9 cellular contexts compared by ENCODE assay signal in genomic region chr2:239882335-239882734, GRCh38.
DNase-seq lines count a peak whose midpoint lies in the region; ATAC-seq and TF ChIP-seq lines count a peak whose summit lies in the region.
"Had no signal": no experiment of that assay in that cellular context is flagged by ENCODE, and none has a peak within 500 bp of the region (broad histone marks: within the 10 kb centered on the region; RNA-seq: fewer than 3 reads in every experiment).

No MANE protein-coding gene starts in this region.

- peaks cover 10% of the 10 kb centered on the region for H3K4me1 Mint-ChIP-seq in CD4-positive, alpha-beta T cell (ENCODE audit: low read depth)
- H3K4me1 Mint-ChIP-seq in central memory CD8-positive, alpha-beta T cell: peaks cover 15% of the 10 kb centered on the region

- no peak overlapping the region for H3K27ac Mint-ChIP-seq in CD4-positive, alpha-beta T cell
- H3K27ac Mint-ChIP-seq in central memory CD8-positive, alpha-beta T cell (ENCODE audit: low read depth): no peak overlapping the region

- POLR2A ChIA-PET in CD4-positive, alpha-beta T cell (lab: Charles Lee): no interaction called here

- peaks cover 14% of the 10 kb centered on the region for H3K9me3 Mint-ChIP-seq in CD4-positive, alpha-beta T cell
- H3K9me3 Mint-ChIP-seq in central memory CD8-positive, alpha-beta T cell: peaks cover 12% of the 10 kb centered on the region

- H3K27ac ChIP-seq in CD4-positive, alpha-beta T cell (ENCODE audit: low read depth, low read length): no peak overlapping the region

- WGBS in lower leg skin, 2 donors: 26 to 37% methylated on average over 5 of the region's 5 CpGs

- CTCF ChIA-PET in CD4-positive, alpha-beta T cell (lab: Charles Lee): no interaction called here

- intact Hi-C loops in CD4-positive, alpha-beta T cell (cut with DNase I, micrococcal nuclease): loop anchor here (1.0 to 10.0 kb wide), 4 partner anchors 478 to 847 kb away; partner anchors contain the start of gene HDAC4 (in 1 of the 2)
- intact Hi-C loops in lower leg skin (cut with DNase I; ENCODE audit: low total_unique reads): loop anchor here (10.0 kb wide), 1 partner anchor 848 kb away; no protein-coding TSS in a partner anchor

- H3K36me3 Mint-ChIP-seq in CD4-positive, alpha-beta T cell (ENCODE audit: low read depth): peaks cover 8% of the 10 kb centered on the region
- H3K36me3 Mint-ChIP-seq in central memory CD8-positive, alpha-beta T cell (ENCODE audit: insufficient read depth): no peaks in the 10 kb centered on the region

- TF ChIP-seq CTCF in CD4-positive, alpha-beta T cell (IDR thresholded peaks at IDR 0.05): peak; percentile 72
- TF ChIP-seq CTCF in lower leg skin (IDR thresholded peaks at IDR 0.05): no peak

- no peak for TF ChIP-seq POLR2A in lower leg skin (IDR thresholded peaks at IDR 0.05)

- DNase-seq in CD4-positive, alpha-beta T cell: peak; percentile 33 to 66 (median 51)
- peak in 3 of 4 experiments; percentile 15 to 34 (median 31) for DNase-seq in activated CD4-positive, CD25-positive, alpha-beta regulatory T cell (lab: John Stamatoyannopoulos, UW)
- peak; percentile 40 to 54 for DNase-seq in central memory CD8-positive, alpha-beta T cell (ENCODE audit: low spot score in 2 of 2)
- DNase-seq in lower leg skin (ENCODE audit: low spot score in 2 of 2) (peak; percentile 46 to 89), NCI-H2227 treated with DMSO at 0.1 percent for 48 hours (lab: John Stamatoyannopoulos, UW) (no peak)
- peak; percentile 23 to 46 for DNase-seq in stimulated activated CD8-positive, alpha-beta memory T cell treated with anti-CD3 and anti-CD28 coated beads, Interleukin-2, amount 100 ng/mL, for 48 hours (ENCODE audit: low read depth in 2 of 2)

- peak; percentile 72 for ATAC-seq in CD4-positive, alpha-beta T cell (ENCODE audit: poor library complexity)
- ATAC-seq in central memory CD8-positive, alpha-beta T cell (replicated peaks; ENCODE audit: extremely low read depth, poor library complexity, severe bottlenecking): no peak
- no peak for ATAC-seq in HG03442 (IDR thresholded peaks at IDR 0.05; ENCODE audit: unreplicated experiment)

- no peaks in the 10 kb centered on the region for H3K27me3 ChIP-seq in CD4-positive, alpha-beta T cell (ENCODE audit: control insufficient read depth, insufficient read depth, low read length)

- H3K4me3 ChIP-seq in lower leg skin (ENCODE audit: low read depth, poor library complexity, severe bottlenecking): no peak overlapping the region
- H3K4me3 ChIP-seq: skin epidermis had no signal

- H3K27me3 Mint-ChIP-seq in CD4-positive, alpha-beta T cell: peaks cover 4% of the 10 kb centered on the region
- H3K27me3 Mint-ChIP-seq in central memory CD8-positive, alpha-beta T cell: peaks cover 20% of the 10 kb centered on the region

- no peak for TF ChIP-seq EP300 in Ishikawa (IDR thresholded peaks at IDR 0.05; ENCODE audit: borderline replicate concordance)

- peaks cover 20% of the 10 kb centered on the region for H3K9me3 ChIP-seq in CD4-positive, alpha-beta T cell (ENCODE audit: control insufficient read depth, low read length)

- H3K4me3 Mint-ChIP-seq in CD4-positive, alpha-beta T cell: no peak overlapping the region
- no peak overlapping the region for H3K4me3 Mint-ChIP-seq in central memory CD8-positive, alpha-beta T cell

- TF ChIP-seq RAD21 in Ishikawa (IDR thresholded peaks at IDR 0.05; ENCODE audit: low read depth): peak; percentile 65

TF ChIP-seq in Ishikawa, 13 proteins besides CTCF, POLR2A, EP300 and RAD21:
- TF ChIP-seq USF1 (IDR thresholded peaks at IDR 0.05) (no peak), REST (IDR thresholded peaks at IDR 0.05; ENCODE audit: low read depth) (no peak), EGR1 (IDR thresholded peaks at IDR 0.05) (no peak), YY1 (IDR thresholded peaks at IDR 0.05; ENCODE audit: low read depth) (no peak), TEAD4 (IDR thresholded peaks at IDR 0.05) (no peak), CEBPB (IDR thresholded peaks at IDR 0.05) (no peak), NFIC (IDR thresholded peaks at IDR 0.05) (no peak)
